In the genomic region with DNA sequence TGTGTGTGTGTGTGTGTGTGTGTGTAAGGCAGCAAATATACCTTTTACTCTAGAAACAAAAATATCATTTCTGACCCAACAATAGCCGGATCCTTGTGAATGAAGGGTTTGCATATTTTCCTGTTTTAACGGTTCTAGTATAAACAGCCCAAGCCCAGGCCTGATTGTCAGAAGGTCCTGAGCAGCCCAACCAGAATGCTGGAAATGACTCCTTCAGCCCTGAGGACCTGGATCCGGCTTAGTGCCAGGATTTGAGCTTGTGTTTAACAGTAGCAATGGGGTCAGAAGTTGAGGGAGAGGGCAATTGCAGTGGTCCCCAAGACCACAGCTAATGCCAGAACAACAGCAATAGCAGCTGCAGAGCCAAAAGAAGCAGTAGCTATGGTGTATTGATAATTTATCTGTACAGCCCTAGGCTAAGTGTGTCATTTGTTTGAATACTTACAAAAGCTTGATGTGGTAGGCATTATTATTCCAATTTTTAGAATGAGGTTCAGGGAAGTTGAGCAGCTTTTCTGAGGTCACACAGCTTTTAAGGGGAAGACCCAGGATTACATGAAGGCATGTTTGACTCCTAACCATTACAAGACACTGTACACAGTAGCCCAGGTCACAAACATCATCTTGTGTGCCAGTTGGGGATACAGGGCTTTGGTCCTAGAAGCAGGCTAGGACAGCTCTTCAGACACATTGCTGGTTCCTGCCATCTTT, we compare ENCODE assay signal across 28 cellular contexts. TPM values are rescaled to one million over a fixed set of nuclear protein-coding genes. Genes with fewer than 3 reads are reported as not detected.
"Had no signal": no experiment of that assay in that cellular context is flagged by ENCODE, and none has a peak within 500 bp of the region (broad histone marks: within the 10 kb centered on the region; RNA-seq: fewer than 3 reads in every experiment).

No MANE protein-coding gene starts in this region.

- H3K27me3 ChIP-seq: ovary had no signal

- H3K36me3 ChIP-seq: esophagus squamous epithelium, ovary, prostate gland, right atrium auricular region, stomach, tibial artery, WERI-Rb-1 had no signal

- H3K9me3 Mint-ChIP-seq: activated CD4-positive, alpha-beta memory T cell treated with anti-CD3 and anti-CD28 coated beads, Interleukin-2, amount 10 ng/mL, durations not matched to agents 7 days and 5 days; activated CD4-positive, alpha-beta T cell treated with anti-CD3 and anti-CD28 coated beads, Interleukin-2, amount 10 ng/mL, durations not matched to agents 7 days and 5 days; activated naive CD4-positive, alpha-beta T cell treated with anti-CD3 and anti-CD28 coated beads, Interleukin-2, amount 50 U/mL, for 24 hours; activated naive CD8-positive, alpha-beta T cell treated with anti-CD3 and anti-CD28 coated beads, Interleukin-2, amount 50 U/mL, for 24 hours; activated T-cell treated with anti-CD3 and anti-CD28 coated beads, Interleukin-2, amount 50 U/mL, for 24 hours; activated T-helper 17 cell treated with anti-CD3 and anti-CD28 coated beads, Interleukin-2, amount 50 U/mL, for 72 hours; endodermal cell; nephron progenitor cell; stimulated activated naive B cell treated with anti-CD40 and anti-IgM and Interleukin-4, amounts not matched to agents 10 μg/mL and 1 μg/mL and 100 μg/mL, for 72 hours; T-helper 1 cell treated with Interleukin-12 subunit alpha and Interleukin-12 subunit beta and Interleukin-4 antibody, amounts not matched to agents 30 μg/mL and 1 μg/mL, for 36 hours had no signal

- H3K4me3 Mint-ChIP-seq: activated CD4-positive, alpha-beta memory T cell treated with anti-CD3 and anti-CD28 coated beads, Interleukin-2, amount 10 ng/mL, durations not matched to agents 7 days and 5 days; activated CD4-positive, alpha-beta T cell treated with anti-CD3 and anti-CD28 coated beads, Interleukin-2, amount 10 ng/mL, durations not matched to agents 7 days and 5 days; activated naive CD4-positive, alpha-beta T cell treated with anti-CD3 and anti-CD28 coated beads, Interleukin-2, amount 50 U/mL, for 24 hours; activated naive CD8-positive, alpha-beta T cell treated with anti-CD3 and anti-CD28 coated beads, Interleukin-2, amount 50 U/mL, for 24 hours; activated T-cell treated with anti-CD3 and anti-CD28 coated beads, Interleukin-2, amount 50 U/mL, for 24 hours; endodermal cell; stimulated activated naive B cell treated with anti-CD40 and anti-IgM and Interleukin-4, amounts not matched to agents 10 μg/mL and 1 μg/mL and 100 μg/mL, for 72 hours; T-helper 1 cell treated with Interleukin-12 subunit alpha and Interleukin-12 subunit beta and Interleukin-4 antibody, amounts not matched to agents 30 μg/mL and 1 μg/mL, for 36 hours had no signal

- H3K27ac Mint-ChIP-seq: activated CD4-positive, alpha-beta memory T cell treated with anti-CD3 and anti-CD28 coated beads, Interleukin-2, amount 10 ng/mL, durations not matched to agents 7 days and 5 days; activated CD4-positive, alpha-beta T cell treated with anti-CD3 and anti-CD28 coated beads, Interleukin-2, amount 10 ng/mL, durations not matched to agents 7 days and 5 days; activated naive CD4-positive, alpha-beta T cell treated with anti-CD3 and anti-CD28 coated beads, Interleukin-2, amount 50 U/mL, for 24 hours; activated naive CD8-positive, alpha-beta T cell treated with anti-CD3 and anti-CD28 coated beads, Interleukin-2, amount 50 U/mL, for 24 hours; activated T-cell treated with anti-CD3 and anti-CD28 coated beads, Interleukin-2, amount 50 U/mL, for 24 hours; activated T-helper 17 cell treated with anti-CD3 and anti-CD28 coated beads, Interleukin-2, amount 50 U/mL, for 72 hours; endodermal cell; nephron progenitor cell; stimulated activated naive B cell treated with anti-CD40 and anti-IgM and Interleukin-4, amounts not matched to agents 10 μg/mL and 1 μg/mL and 100 μg/mL, for 72 hours; T-helper 1 cell treated with Interleukin-12 subunit alpha and Interleukin-12 subunit beta and Interleukin-4 antibody, amounts not matched to agents 30 μg/mL and 1 μg/mL, for 36 hours had no signal

- H3K9me3 ChIP-seq: esophagus squamous epithelium, ovary, prostate gland, right atrium auricular region, stomach, tibial artery had no signal

- H3K36me3 Mint-ChIP-seq: activated naive CD4-positive, alpha-beta T cell treated with anti-CD3 and anti-CD28 coated beads, Interleukin-2, amount 50 U/mL, for 24 hours; stimulated activated naive B cell treated with anti-CD40 and anti-IgM and Interleukin-4, amounts not matched to agents 10 μg/mL and 1 μg/mL and 100 μg/mL, for 72 hours had no signal

- H3K4me3 ChIP-seq: esophagus squamous epithelium, lung, ovary, prostate gland, right atrium auricular region, stomach, tibial artery had no signal

- ATAC-seq: activated naive CD8-positive, alpha-beta T cell treated with anti-CD3 and anti-CD28 coated beads, Interleukin-2, amount 50 U/mL, for 24 hours; activated T-helper 17 cell treated with anti-CD3 and anti-CD28 coated beads, Interleukin-2, amount 50 U/mL, for 72 hours; left lobe of liver; stimulated activated naive B cell treated with anti-CD40 and anti-IgM and Interleukin-4, amounts not matched to agents 10 μg/mL and 1 μg/mL and 100 μg/mL, for 72 hours had no signal

- H3K27ac ChIP-seq: esophagus squamous epithelium, ovary, prostate gland, right atrium auricular region, stomach, tibial artery, WERI-Rb-1 had no signal

- DNase-seq: activated CD4-positive, alpha-beta memory T cell treated with anti-CD3 and anti-CD28 coated beads, Interleukin-2, amount 10 ng/mL, durations not matched to agents 7 days and 5 days; activated CD4-positive, alpha-beta T cell treated with anti-CD3 and anti-CD28 coated beads, Interleukin-2, amount 10 ng/mL, durations not matched to agents 7 days and 5 days; activated CD4-positive, CD25-positive, alpha-beta regulatory T cell treated with anti-CD3 and anti-CD28 coated beads, Interleukin-2, amount 50 U/mL, for 72 hours; activated CD8-positive, alpha-beta memory T cell treated with anti-CD3 and anti-CD28 coated beads, Interleukin-2, amount 50 U/mL, for 48 hours; activated naive CD8-positive, alpha-beta T cell treated with anti-CD3 and anti-CD28 coated beads, Interleukin-2, amount 50 U/mL, for 24 hours; activated T-cell treated with anti-CD3 and anti-CD28 coated beads, Interleukin-2, amount 50 U/mL, for 24 hours; amygdala; central memory CD4-positive, alpha-beta T cell; endodermal cell; esophagus squamous epithelium; kidney glomerular epithelial cell; nephron progenitor cell; stimulated activated CD4-positive, alpha-beta T cell treated with anti-CD3 and anti-CD28 coated beads, Interleukin-15, amount 100 ng/mL, for 24 hours; stimulated activated CD4-positive, alpha-beta T cell treated with anti-CD3 and anti-CD28 coated beads, Interleukin-2, amount 100 ng/mL, for 24 hours; stimulated activated naive B cell treated with anti-CD40 and anti-IgM and Interleukin-4, amounts not matched to agents 10 μg/mL and 1 μg/mL and 100 μg/mL, for 72 hours; stomach; T-helper 9 cell; WERI-Rb-1 had no signal

RNA-seq across cellular contexts. Expression of gene FOXL2, which starts 12.8 kb away (rescaled TPM):
- total RNA-seq: activated CD4-positive, alpha-beta memory T cell treated with anti-CD3 and anti-CD28 coated beads, Interleukin-2, amount 10 ng/mL, durations not matched to agents 7 days and 5 days; activated CD4-positive, alpha-beta T cell treated with anti-CD3 and anti-CD28 coated beads, Interleukin-2, amount 10 ng/mL, durations not matched to agents 7 days and 5 days; activated T-helper 17 cell treated with anti-CD3 and anti-CD28 coated beads, Interleukin-2, amount 50 U/mL, for 72 hours; right atrium auricular region; stomach; ureter had no signal
- polyA plus RNA-seq: lung, stomach had no signal

RNA-seq across cellular contexts. Expression of gene FOXL2NB, which starts 12.9 kb away (rescaled TPM):
- total RNA-seq: activated CD4-positive, alpha-beta memory T cell treated with anti-CD3 and anti-CD28 coated beads, Interleukin-2, amount 10 ng/mL, durations not matched to agents 7 days and 5 days; activated CD4-positive, alpha-beta T cell treated with anti-CD3 and anti-CD28 coated beads, Interleukin-2, amount 10 ng/mL, durations not matched to agents 7 days and 5 days; activated T-helper 17 cell treated with anti-CD3 and anti-CD28 coated beads, Interleukin-2, amount 50 U/mL, for 72 hours; left lobe of liver; lung; right atrium auricular region; stomach; ureter had no signal
- polyA plus RNA-seq: lung had no signal
